In genomic region chr1:70420320-70420719, GRCh38 we compare ENCODE assay signal across 1 cellular context.
TF ChIP-seq lines count a peak whose summit lies in the region.

No MANE protein-coding gene starts in this region.

TF ChIP-seq in K562, 482 proteins besides CTCF, POLR2A, EP300 and RAD21:
- TF ChIP-seq ETV6 (IDR thresholded peaks at IDR 0.05; ENCODE audit: borderline replicate concordance in 1 of 2, low read depth in 2 of 2, low read length in 1 of 2) (no peak), ETV6 (CRISPR knock-in tag; IDR thresholded peaks at IDR 0.05; ENCODE audit: borderline replicate concordance) (no peak), POLR2B (IDR thresholded peaks at IDR 0.05; ENCODE audit: low read depth, partially characterized antibody) (peak; percentile 32)
